In the genomic region with DNA sequence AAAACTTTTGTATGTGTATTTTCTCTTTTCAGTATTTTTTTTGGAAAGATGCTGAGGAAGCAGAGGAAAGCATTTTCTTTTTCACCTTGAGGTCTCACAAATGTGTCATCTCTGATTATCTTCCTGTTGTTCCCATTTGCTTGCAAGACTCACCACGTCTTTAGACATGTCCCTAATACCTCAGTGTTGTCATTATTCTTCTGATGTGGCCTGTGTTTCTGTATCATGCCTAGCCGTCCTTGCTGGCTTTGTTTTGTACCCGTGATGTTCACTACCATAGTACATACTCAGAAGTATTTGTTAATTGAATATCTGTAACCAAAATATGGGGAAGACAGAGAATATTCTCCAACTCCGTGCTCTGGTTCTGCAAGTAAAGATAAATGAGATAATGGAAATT, we compare ENCODE assay signal across 17 cellular contexts. TPM values are rescaled to one million over a fixed set of nuclear protein-coding genes. Genes with fewer than 3 reads are reported as not detected.
DNase-seq lines count a peak whose midpoint lies in the region; ATAC-seq and TF ChIP-seq lines count a peak whose summit lies in the region.
"Had no signal": no experiment of that assay in that cellular context is flagged by ENCODE, and none has a peak within 500 bp of the region (broad histone marks: within the 10 kb centered on the region; RNA-seq: fewer than 3 reads in every experiment).

No MANE protein-coding gene starts in this region.

- no peak for DNase-seq in activated naive CD4-positive, alpha-beta T cell treated with anti-CD3 and anti-CD28 coated beads, Interleukin-2, amount 50 U/mL, for 72 hours (ENCODE audit: low spot score in 2 of 2)
- DNase-seq in activated naive CD4-positive, alpha-beta T cell treated with anti-CD3 and anti-CD28 coated beads, Interleukin-2, amount 50 U/mL, for 16 hours: no peak
- DNase-seq in PC-9 (no peak), SK-N-SH (no peak), GM13976 (ENCODE audit: low spot score) (no peak)
- DNase-seq in effector memory CD8-positive, alpha-beta T cell: no peak
- DNase-seq in stimulated activated effector memory CD8-positive, alpha-beta T cell treated with anti-CD3 and anti-CD28 coated beads, Interleukin-12 subunit alpha, Interleukin-12 subunit beta, amount 100 ng/mL, for 72 hours (ENCODE audit: low spot score in 2 of 2): no peak
- DNase-seq: activated effector memory CD4-positive, alpha-beta T cell treated with Interleukin-2 at 50 U/mL for 16 hours; cortex of kidney; Peyer's patch had no signal

- H3K9me3 Mint-ChIP-seq in activated naive CD4-positive, alpha-beta T cell treated with anti-CD3 and anti-CD28 coated beads, Interleukin-2, amount 50 U/mL, for 72 hours: no peaks in the 10 kb centered on the region
- H3K9me3 Mint-ChIP-seq in effector memory CD8-positive, alpha-beta T cell: no peaks in the 10 kb centered on the region
- no peaks in the 10 kb centered on the region for H3K9me3 Mint-ChIP-seq in stimulated activated effector memory CD8-positive, alpha-beta T cell treated with anti-CD3 and anti-CD28 coated beads, Interleukin-12 subunit alpha, Interleukin-12 subunit beta, amount 100 ng/mL, for 72 hours
- H3K9me3 Mint-ChIP-seq: stimulated activated naive CD8-positive, alpha-beta T cell treated with anti-CD3 and anti-CD28 coated beads, Interleukin-15, Interleukin-2, amounts not matched to agents 100 ng/mL and 50 ng/mL, for 24 hours had no signal

- H3K27ac ChIP-seq in PC-9 (peak overlapping the region; percentile 9), SK-N-SH (ENCODE audit: low read depth in 2 of 2, low read length in 1 of 2) (no peak overlapping the region)
- H3K27ac ChIP-seq: neutrophil, upper lobe of left lung had no signal

- no peak for TF ChIP-seq EP300 in SK-N-SH (IDR thresholded peaks at IDR 0.05; ENCODE audit: borderline replicate concordance in 1 of 2, low read depth in 1 of 2, low read length in 1 of 2)

- H3K36me3 ChIP-seq in PC-9 (ENCODE audit: low read depth): no peaks in the 10 kb centered on the region
- no peaks in the 10 kb centered on the region for H3K36me3 ChIP-seq in SK-N-SH (replicated peaks in 1 of 2; ENCODE audit: control insufficient read depth in 1 of 2, insufficient read depth in 2 of 2, low read length in 1 of 2)
- H3K36me3 ChIP-seq: neutrophil, Peyer's patch, upper lobe of left lung had no signal

- H3K27me3 Mint-ChIP-seq in effector memory CD8-positive, alpha-beta T cell: no peaks in the 10 kb centered on the region
- H3K27me3 Mint-ChIP-seq: stimulated activated naive CD8-positive, alpha-beta T cell treated with anti-CD3 and anti-CD28 coated beads, Interleukin-15, Interleukin-2, amounts not matched to agents 100 ng/mL and 50 ng/mL, for 24 hours had no signal

- in situ Hi-C loops in GM13976 (cut with MboI; ENCODE audit: low sequenced_read_pairs, unreplicated experiment): loop anchor here (5.0 kb wide), 2 partner anchors 56 to 116 kb away; no protein-coding TSS in a partner anchor

- intact Hi-C loops in PC-9 (cut with micrococcal nuclease; ENCODE audit: unreplicated experiment): loop anchor here (1.0 to 10.0 kb wide), 5 partner anchors 56 to 749 kb away; no protein-coding TSS in a partner anchor

- BruUV-seq in PC-9 (replicated peaks; lab: Mats Ljungman, UMichigan): no TSS peak

- H3K4me2 ChIP-seq in PC-9 (no peak overlapping the region), SK-N-SH (no peak overlapping the region)

- peak; percentile 28 to 62 for ATAC-seq in activated naive CD4-positive, alpha-beta T cell treated with anti-CD3 and anti-CD28 coated beads, Interleukin-2, amount 50 U/mL, for 72 hours
- ATAC-seq in effector memory CD8-positive, alpha-beta T cell (replicated peaks): peak; percentile 63
- ATAC-seq in stimulated activated effector memory CD8-positive, alpha-beta T cell treated with anti-CD3 and anti-CD28 coated beads, Interleukin-12 subunit alpha, Interleukin-12 subunit beta, amount 100 ng/mL, for 72 hours: peak; percentile 57
- no peak for ATAC-seq in HG03196 (IDR thresholded peaks at IDR 0.05; ENCODE audit: unreplicated experiment)

- H3K4me3 Mint-ChIP-seq in effector memory CD8-positive, alpha-beta T cell: no peak overlapping the region
- H3K4me3 Mint-ChIP-seq in stimulated activated effector memory CD8-positive, alpha-beta T cell treated with anti-CD3 and anti-CD28 coated beads, Interleukin-12 subunit alpha, Interleukin-12 subunit beta, amount 100 ng/mL, for 72 hours: peak overlapping the region; percentile 22
- H3K4me3 Mint-ChIP-seq: stimulated activated naive CD8-positive, alpha-beta T cell treated with anti-CD3 and anti-CD28 coated beads, Interleukin-15, Interleukin-2, amounts not matched to agents 100 ng/mL and 50 ng/mL, for 24 hours had no signal

- H3K9me3 ChIP-seq in PC-9 (ENCODE audit: insufficient read depth, low read depth) (no peaks in the 10 kb centered on the region), SK-N-SH (no peaks in the 10 kb centered on the region)
- H3K9me3 ChIP-seq: mucosa of descending colon, neutrophil, Peyer's patch, upper lobe of left lung had no signal

- no peak overlapping the region for H3K9ac ChIP-seq in SK-N-SH

- H3K27ac Mint-ChIP-seq in activated naive CD4-positive, alpha-beta T cell treated with anti-CD3 and anti-CD28 coated beads, Interleukin-2, amount 50 U/mL, for 72 hours: peak overlapping the region in 1 of 2 donors; percentile 44
- no peak overlapping the region for H3K27ac Mint-ChIP-seq in effector memory CD8-positive, alpha-beta T cell
- H3K27ac Mint-ChIP-seq in stimulated activated effector memory CD8-positive, alpha-beta T cell treated with anti-CD3 and anti-CD28 coated beads, Interleukin-12 subunit alpha, Interleukin-12 subunit beta, amount 100 ng/mL, for 72 hours: peak overlapping the region; percentile 46

- H3K79me2 ChIP-seq in PC-9 (ENCODE audit: low read depth): no peaks in the 10 kb centered on the region
- no peaks in the 10 kb centered on the region for H3K79me2 ChIP-seq in SK-N-SH (ENCODE audit: insufficient read depth)

- H2AFZ ChIP-seq in PC-9: no peak overlapping the region
- H2AFZ ChIP-seq in SK-N-SH (ENCODE audit: low read depth): no peak overlapping the region

- peaks cover 8% of the 10 kb centered on the region for H3K4me1 ChIP-seq in PC-9 (replicated peaks; ENCODE audit: insufficient read depth)
- H3K4me1 ChIP-seq in SK-N-SH (ENCODE audit: control insufficient read depth in 1 of 2, insufficient read depth in 2 of 2, low read depth in 1 of 2, low read length in 1 of 2): peaks cover 0 to 2% of the 10 kb centered on the region in 2 experiments; a peak in 1 of 4 replicates

- CTCF ChIA-PET in PC-9 (lab: Charles Lee) (no interaction called here), SK-N-SH (lab: Yijun Ruan, JAX) (interaction anchor here (1.0 to 2.2 kb wide), 5 partner anchors 16 to 115 kb away, joined by 3 to 17 read pairs (median 6); no protein-coding TSS in a partner anchor)

- 38% methylated on average over 4 of the region's 4 CpGs for WGBS in SK-N-SH (ENCODE audit: low lambda C conversion rate)

- H3K4me3 ChIP-seq in PC-9 (no peak overlapping the region), SK-N-SH (ENCODE audit: low read depth in 2 of 2, low read length in 1 of 2) (no peak overlapping the region)
- H3K4me3 ChIP-seq: mucosa of descending colon, Peyer's patch, upper lobe of left lung had no signal

- H3K4me1 Mint-ChIP-seq in effector memory CD8-positive, alpha-beta T cell (ENCODE audit: low read depth in 2 of 2): peaks cover 2 to 5% of the 10 kb centered on the region in 2 donors
- H3K4me1 Mint-ChIP-seq in stimulated activated effector memory CD8-positive, alpha-beta T cell treated with anti-CD3 and anti-CD28 coated beads, Interleukin-12 subunit alpha, Interleukin-12 subunit beta, amount 100 ng/mL, for 72 hours: peaks cover 30% of the 10 kb centered on the region

- H3K27me3 ChIP-seq in PC-9 (ENCODE audit: insufficient read depth, low read depth) (no peaks in the 10 kb centered on the region), SK-N-SH (ENCODE audit: insufficient read depth) (no peaks in the 10 kb centered on the region)
- H3K27me3 ChIP-seq: neutrophil, Peyer's patch, upper lobe of left lung had no signal

- no peak for TF ChIP-seq CTCF in PC-9 (conservative IDR thresholded peaks at IDR 0.05)
- TF ChIP-seq CTCF in SK-N-SH (IDR thresholded peaks at IDR 0.05): no peak
- TF ChIP-seq CTCF in GM13976 (IDR thresholded peaks at IDR 0.05; ENCODE audit: borderline replicate concordance, control extremely low read depth, extremely low read depth, insufficient read depth, missing control alignments): no peak

- H4K20me1 ChIP-seq in PC-9 (ENCODE audit: insufficient read depth) (no peaks in the 10 kb centered on the region), SK-N-SH (ENCODE audit: insufficient read depth) (no peaks in the 10 kb centered on the region)

- H3F3A ChIP-seq in PC-9 (ENCODE audit: insufficient read depth, low read depth): no peaks in the 10 kb centered on the region
- H3F3A ChIP-seq in SK-N-SH (replicated peaks; ENCODE audit: insufficient read depth): no peaks in the 10 kb centered on the region

- no peaks in the 10 kb centered on the region for H3K36me3 Mint-ChIP-seq in activated naive CD4-positive, alpha-beta T cell treated with anti-CD3 and anti-CD28 coated beads, Interleukin-2, amount 50 U/mL, for 72 hours
- H3K36me3 Mint-ChIP-seq in effector memory CD8-positive, alpha-beta T cell (ENCODE audit: insufficient read depth): no peaks in the 10 kb centered on the region
- no peaks in the 10 kb centered on the region for H3K36me3 Mint-ChIP-seq in stimulated activated effector memory CD8-positive, alpha-beta T cell treated with anti-CD3 and anti-CD28 coated beads, Interleukin-12 subunit alpha, Interleukin-12 subunit beta, amount 100 ng/mL, for 72 hours

- POLR2A ChIA-PET in PC-9 (lab: Charles Lee; ENCODE audit: unreplicated experiment): no interaction called here
- POLR2A ChIA-PET in SK-N-SH (lab: Yijun Ruan, JAX): no interaction called here

- TF ChIP-seq RAD21 in SK-N-SH (IDR thresholded peaks at IDR 0.05; ENCODE audit: low read length): no peak

- H3K9me2 ChIP-seq in PC-9 (ENCODE audit: insufficient read depth) (no peaks in the 10 kb centered on the region), SK-N-SH (no peaks in the 10 kb centered on the region)

RNA-seq across cellular contexts. Expression of a gene that starts 5.0 kb away (rescaled TPM):
- total RNA-seq in activated naive CD4-positive, alpha-beta T cell treated with anti-CD3 and anti-CD28 coated beads, Interleukin-2, amount 50 U/mL, for 72 hours: under 1 TPM; 0.14 to 0.68 TPM
- total RNA-seq in PC-9 (2021): not detected in 2 replicates
- not detected in 2 replicates for polyA plus RNA-seq in SK-N-SH (2012; rRNA removed)
- polyA plus RNA-seq in SK-N-SH (2012; cell fraction: cytosol; rRNA removed): not detected in 2 replicates
- not detected in 2 replicates for polyA plus RNA-seq in SK-N-SH (2012; cell fraction: nucleus; rRNA removed)
- total RNA-seq: left lobe of liver had no signal

RNA-seq across cellular contexts. Expression of a gene that starts 33.2 kb away (rescaled TPM):
- 1 to 10 TPM in 1 of 2 donors, under 1 TPM in 1; 0.97 to 1.3 TPM for total RNA-seq in activated naive CD4-positive, alpha-beta T cell treated with anti-CD3 and anti-CD28 coated beads, Interleukin-2, amount 50 U/mL, for 72 hours
- 9.0 and 15.5 TPM in 2 replicates for total RNA-seq in PC-9 (2021)
- 2.3 and 2.4 TPM in 2 replicates for polyA plus RNA-seq in SK-N-SH (2012; rRNA removed)
- polyA plus RNA-seq in SK-N-SH (2012; cell fraction: cytosol; rRNA removed): 2.5 and 3.1 TPM in 2 replicates
- 0.88 and 1.9 TPM in 2 replicates for polyA plus RNA-seq in SK-N-SH (2012; cell fraction: nucleus; rRNA removed)
- total RNA-seq: frontal cortex, left lobe of liver, mucosa of descending colon, Peyer's patch had no signal

RNA-seq across cellular contexts. Expression of a gene that starts 46.0 kb away (rescaled TPM):
- total RNA-seq in activated naive CD4-positive, alpha-beta T cell treated with anti-CD3 and anti-CD28 coated beads, Interleukin-2, amount 50 U/mL, for 72 hours: not detected
- not detected in 2 replicates for total RNA-seq in PC-9 (2021)
- polyA plus RNA-seq in SK-N-SH (2012; rRNA removed): not detected in 2 replicates
- not detected in 2 replicates for polyA plus RNA-seq in SK-N-SH (2012; cell fraction: cytosol; rRNA removed)
- polyA plus RNA-seq in SK-N-SH (2012; cell fraction: nucleus; rRNA removed): not detected in 2 replicates
